In genomic region chr3:156847746-156848339, GRCh38 we compare ENCODE assay signal across 20 cellular contexts.
"Had no signal": no experiment of that assay in that cellular context is flagged by ENCODE, and none has a peak within 500 bp of the region (broad histone marks: within the 10 kb centered on the region; RNA-seq: fewer than 3 reads in every experiment).

No MANE protein-coding gene starts in this region.

- H3K9me3 ChIP-seq: esophagus squamous epithelium, gastroesophageal sphincter, heart left ventricle, left lung, suprapubic skin, transverse colon, uterus had no signal

- H3K27me3 ChIP-seq: cardiac muscle cell, esophagus squamous epithelium, gastroesophageal sphincter, heart left ventricle, left lung, suprapubic skin, transverse colon, uterus had no signal

- DNase-seq: activated CD4-positive, alpha-beta T cell treated with anti-CD3 and anti-CD28 coated beads, Interleukin-2, amount 50 U/mL, for 4 hours; activated CD4-positive, CD25-positive, alpha-beta regulatory T cell treated with anti-CD3 and anti-CD28 coated beads, Interleukin-2, amount 50 U/mL, for 72 hours; activated T-cell treated with anti-CD3 and anti-CD28 coated beads for 4 hours; amygdala; effector memory CD8-positive, alpha-beta T cell; esophagus squamous epithelium; heart left ventricle; left lung; posterior cingulate gyrus; retina; stimulated activated CD4-positive, alpha-beta T cell treated with anti-CD3 and anti-CD28 coated beads, Interleukin-2, amount 100 ng/mL, for 24 hours; stimulated activated naive CD4-positive, alpha-beta T cell treated with Interleukin-2 at 50 U/mL for 16 hours; T-helper 2 cell; transverse colon; uterus had no signal

- ATAC-seq: effector memory CD8-positive, alpha-beta T cell; gastroesophageal sphincter; heart left ventricle; left lung; natural killer cell treated with Interleukin-12 subunit alpha and Interleukin-12 subunit beta and Interleukin-15 and Interleukin-18, amount 100 ng/mL, for 72 hours had no signal

- H3K4me3 ChIP-seq: cardiac muscle cell, esophagus squamous epithelium, gastroesophageal sphincter, heart left ventricle, left lung, suprapubic skin, transverse colon, uterus had no signal

- H3K4me1 ChIP-seq: esophagus squamous epithelium, gastroesophageal sphincter, left lung, transverse colon, uterus had no signal

- H3K27ac ChIP-seq: cardiac muscle cell, esophagus squamous epithelium, gastroesophageal sphincter, heart left ventricle, left lung, suprapubic skin, transverse colon, uterus, VCaP had no signal

- H3K36me3 ChIP-seq: cardiac muscle cell, esophagus squamous epithelium, gastroesophageal sphincter, heart left ventricle, left lung, suprapubic skin, transverse colon, uterus had no signal
